15 cellular contexts compared by ENCODE assay signal in the genomic region with DNA sequence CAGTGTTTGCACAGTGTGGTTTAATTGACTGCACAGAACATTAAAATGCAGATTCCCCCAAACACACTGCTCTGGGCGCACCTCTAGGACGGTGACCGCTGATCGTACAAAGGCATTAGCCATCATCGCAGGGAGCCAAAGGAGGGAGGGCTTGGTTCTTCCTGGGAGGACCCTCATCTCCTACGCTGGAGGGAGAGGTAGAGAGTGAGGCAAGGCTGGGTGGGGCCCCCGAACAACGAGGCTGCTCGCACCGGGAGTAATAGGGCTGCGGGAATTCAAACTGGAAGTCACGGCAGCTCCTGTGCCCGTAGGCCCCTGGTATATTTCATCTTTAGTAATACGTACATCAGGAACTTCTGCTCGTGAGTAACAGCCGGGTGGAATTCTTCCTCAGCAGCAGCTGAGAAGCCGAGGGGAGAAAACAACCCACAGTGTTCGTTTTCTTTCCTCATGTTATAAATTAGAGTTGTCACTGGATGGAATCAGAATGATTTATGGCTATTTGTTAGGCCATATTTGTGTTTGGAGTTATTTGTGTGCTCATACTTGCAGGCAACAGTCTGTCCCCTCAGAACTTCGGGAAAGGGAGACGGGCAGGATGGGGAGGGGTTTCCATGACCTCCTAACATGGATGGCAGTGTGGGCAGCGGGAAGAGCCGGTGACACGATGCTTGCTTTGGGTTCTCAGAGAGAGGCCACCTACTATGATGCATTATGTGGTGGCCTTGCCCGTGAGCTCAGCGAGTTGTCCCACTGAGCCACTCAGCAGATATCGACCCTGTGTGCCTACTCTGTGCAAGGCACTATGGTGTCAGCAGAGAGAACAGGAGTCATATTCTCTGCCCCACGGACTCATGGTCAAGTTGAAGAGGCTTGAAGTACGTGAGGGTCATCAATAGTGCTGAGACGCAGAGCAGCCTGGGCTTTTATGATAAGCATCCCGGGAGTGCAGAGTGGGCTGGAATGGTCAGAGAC.
DNase-seq lines count a peak whose midpoint lies in the region; ATAC-seq and TF ChIP-seq lines count a peak whose summit lies in the region.
"Had no signal": no experiment of that assay in that cellular context is flagged by ENCODE, and none has a peak within 500 bp of the region (broad histone marks: within the 10 kb centered on the region; RNA-seq: fewer than 3 reads in every experiment).

No MANE protein-coding gene starts in this region.

- H3K27ac ChIP-seq in colonic mucosa (no peak overlapping the region), vagina (no peak overlapping the region)
- H3K27ac ChIP-seq: HL-60 had no signal

- H3K27me3 Mint-ChIP-seq in neural crest cell (ENCODE audit: low read depth): peaks cover 17% of the 10 kb centered on the region

- DNase-seq in colonic mucosa (peak; percentile 6), fibroblast of villous mesenchyme (ENCODE audit: low read depth) (peak; percentile 28), neural crest cell (ENCODE audit: low read depth, low spot score) (no peak), vagina (ENCODE audit: extremely low spot score in 2 of 2) (peak; percentile 55 to 65), NCI-H774 (lab: John Stamatoyannopoulos, UW) (no peak), NCI-H1092 treated with DMSO at 0.1 percent for 48 hours (lab: John Stamatoyannopoulos, UW) (no peak)
- DNase-seq: C1 segment of cervical spinal cord; Calu3; CD4-positive, alpha-beta T cell; DMS 273 treated with DMSO at 0.1 percent for 48 hours; HCEC 1CT had no signal

- H3K4me3 ChIP-seq in colonic mucosa (no peak overlapping the region), fibroblast of villous mesenchyme (ENCODE audit: low read depth, low read length) (no peak overlapping the region), vagina (no peak overlapping the region)
- H3K4me3 ChIP-seq: GM12878 had no signal

- H3K27ac Mint-ChIP-seq in neural crest cell (ENCODE audit: unreplicated experiment): peak overlapping the region; percentile 72
- H3K27ac Mint-ChIP-seq: B cell; CD4-positive, alpha-beta T cell had no signal

- H3K9ac ChIP-seq in colonic mucosa (ENCODE audit: low read depth in 2 of 2, low read length in 2 of 2): no peak overlapping the region

- no peaks in the 10 kb centered on the region for H3K36me3 ChIP-seq in colonic mucosa
- no peaks in the 10 kb centered on the region for H3K36me3 ChIP-seq in vagina

- TF ChIP-seq CTCF in colonic mucosa (IDR thresholded peaks at IDR 0.05): no peak
- no peak for TF ChIP-seq CTCF in fibroblast of villous mesenchyme (IDR thresholded peaks at IDR 0.05; ENCODE audit: insufficient read depth, low read depth, low read length)
- no peak for TF ChIP-seq CTCF in neural crest cell (conservative IDR thresholded peaks at IDR 0.05)
- TF ChIP-seq CTCF in vagina (IDR thresholded peaks at IDR 0.05): no peak

- H3K9me3 ChIP-seq in colonic mucosa (no peaks in the 10 kb centered on the region), vagina (no peaks in the 10 kb centered on the region)

- peaks cover 63% of the 10 kb centered on the region for H3K4me1 Mint-ChIP-seq in neural crest cell
- H3K4me1 Mint-ChIP-seq: B cell had no signal

- TF ChIP-seq POLR2A in vagina (IDR thresholded peaks at IDR 0.05): no peak

- H3K4me1 ChIP-seq in colonic mucosa (no peaks in the 10 kb centered on the region), vagina (no peaks in the 10 kb centered on the region)

- no peaks in the 10 kb centered on the region for H3K36me3 Mint-ChIP-seq in neural crest cell (ENCODE audit: low read depth)

- no peaks in the 10 kb centered on the region for H3K9me3 Mint-ChIP-seq in neural crest cell
- H3K9me3 Mint-ChIP-seq: CD4-positive, alpha-beta T cell had no signal

- intact Hi-C loops in colonic mucosa (cut with DNase I): no loop called here
- intact Hi-C loops in vagina (cut with DNase I): no loop called here

- H3K4me3 Mint-ChIP-seq in neural crest cell: no peak overlapping the region
- H3K4me3 Mint-ChIP-seq: B cell; CD4-positive, alpha-beta T cell had no signal

- no peaks in the 10 kb centered on the region for H3K27me3 ChIP-seq in colonic mucosa
- no peaks in the 10 kb centered on the region for H3K27me3 ChIP-seq in vagina

- no peak for ATAC-seq in esophagus mucosa
- ATAC-seq: GM12878 had no signal

Comparison
In these comparisons a context has a peak if more than half of its experiments do, and no peak if none do; other contexts are left out.
1. DNase-seq: peak in colonic mucosa (single experiment), fibroblast of villous mesenchyme (single experiment) and vagina (2 of 2); none in neural crest cell (single experiment), NCI-H774 (single experiment) and NCI-H1092 treated with DMSO at 0.1 percent for 48 hours (single experiment).